In genomic region chr12:2959508-2960431, GRCh38 we compare ENCODE assay signal across 1 cellular context.
A peak's percentile ranks its signal among the peaks of the same experiment; 100 is the strongest.
TF ChIP-seq lines count a peak whose summit lies in the region.

No MANE protein-coding gene starts in this region.

TF ChIP-seq in HepG2, 621 proteins besides CTCF, POLR2A, EP300 and RAD21 (continued from another document and continues in another):
- TF ChIP-seq ETS1 (CRISPR knock-in tag; IDR thresholded peaks at IDR 0.05) (no peak), ZNF547 (CRISPR knock-in tag; IDR thresholded peaks at IDR 0.05) (no peak), ZFY (CRISPR knock-in tag; IDR thresholded peaks at IDR 0.05) (peak; percentile 48; the same call in 1 of the 2 replicates), RARA (CRISPR knock-in tag; IDR thresholded peaks at IDR 0.05) (no peak), ZBTB49 (CRISPR knock-in tag; IDR thresholded peaks at IDR 0.05; ENCODE audit: borderline replicate concordance) (no peak), KLF16 (CRISPR knock-in tag; IDR thresholded peaks at IDR 0.05) (peak in 1 of 2 experiments; percentile 58; a peak in 1 of 4 replicates), PLRG1 (conservative IDR thresholded peaks at IDR 0.05) (no peak), PITX1 (CRISPR knock-in tag; IDR thresholded peaks at IDR 0.05) (0 out of 2 replicates have a peak, but pooled peaks have one; percentile 15), ZNF431 (CRISPR knock-in tag; IDR thresholded peaks at IDR 0.05; ENCODE audit: borderline replicate concordance, low read depth) (no peak), WIZ (CRISPR knock-in tag; IDR thresholded peaks at IDR 0.05) (no peak), PAF1 (CRISPR knock-in tag; IDR thresholded peaks at IDR 0.05) (no peak), ZNF782 (CRISPR knock-in tag; IDR thresholded peaks at IDR 0.05; ENCODE audit: borderline replicate concordance) (no peak; the same call in 1 of the 2 replicates), GMEB1 (CRISPR knock-in tag; IDR thresholded peaks at IDR 0.05; ENCODE audit: borderline replicate concordance) (no peak), ELF4 (CRISPR knock-in tag; IDR thresholded peaks at IDR 0.05; ENCODE audit: borderline replicate concordance) (no peak), JARID2 (CRISPR knock-in tag; IDR thresholded peaks at IDR 0.05; ENCODE audit: insufficient replicate concordance) (no peak), HMGA1 (CRISPR knock-in tag; conservative IDR thresholded peaks at IDR 0.05) (no peak), ZNF260 (CRISPR knock-in tag; IDR thresholded peaks at IDR 0.05; ENCODE audit: borderline replicate concordance, low read depth) (no peak), ZSCAN25 (CRISPR knock-in tag; IDR thresholded peaks at IDR 0.05) (no peak), ZFP1 (CRISPR knock-in tag; IDR thresholded peaks at IDR 0.05) (no peak), BCL6 (CRISPR knock-in tag; IDR thresholded peaks at IDR 0.05) (no peak; the same call in 1 of the 2 replicates), ZKSCAN5 (CRISPR knock-in tag; IDR thresholded peaks at IDR 0.05) (no peak), RFX3 (CRISPR knock-in tag; IDR thresholded peaks at IDR 0.05) (no peak), SIN3A (IDR thresholded peaks at IDR 0.05; ENCODE audit: borderline replicate concordance, low read depth, low read length) (peak; percentile 23; the same call in 1 of the 2 replicates), ZNF430 (CRISPR knock-in tag; IDR thresholded peaks at IDR 0.05) (peak; percentile 62; the same call in 1 of the 2 replicates), ZNF792 (CRISPR knock-in tag; IDR thresholded peaks at IDR 0.05) (no peak), ZFP36L1 (CRISPR knock-in tag; IDR thresholded peaks at IDR 0.05) (no peak), PBX2 (CRISPR knock-in tag; IDR thresholded peaks at IDR 0.05) (no peak)
- TF ChIP-seq, protein P1, sequence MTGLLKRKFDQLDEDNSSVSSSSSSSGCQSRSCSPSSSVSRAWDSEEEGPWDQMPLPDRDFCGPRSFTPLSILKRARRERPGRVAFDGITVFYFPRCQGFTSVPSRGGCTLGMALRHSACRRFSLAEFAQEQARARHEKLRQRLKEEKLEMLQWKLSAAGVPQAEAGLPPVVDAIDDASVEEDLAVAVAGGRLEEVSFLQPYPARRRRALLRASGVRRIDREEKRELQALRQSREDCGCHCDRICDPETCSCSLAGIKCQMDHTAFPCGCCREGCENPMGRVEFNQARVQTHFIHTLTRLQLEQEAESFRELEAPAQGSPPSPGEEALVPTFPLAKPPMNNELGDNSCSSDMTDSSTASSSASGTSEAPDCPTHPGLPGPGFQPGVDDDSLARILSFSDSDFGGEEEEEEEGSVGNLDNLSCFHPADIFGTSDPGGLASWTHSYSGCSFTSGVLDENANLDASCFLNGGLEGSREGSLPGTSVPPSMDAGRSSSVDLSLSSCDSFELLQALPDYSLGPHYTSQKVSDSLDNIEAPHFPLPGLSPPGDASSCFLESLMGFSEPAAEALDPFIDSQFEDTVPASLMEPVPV (CRISPR knock-in tag; IDR thresholded peaks at IDR 0.05) = peak; percentile 29; the same call in 1 of the 2 replicates
- TF ChIP-seq, protein P2, sequence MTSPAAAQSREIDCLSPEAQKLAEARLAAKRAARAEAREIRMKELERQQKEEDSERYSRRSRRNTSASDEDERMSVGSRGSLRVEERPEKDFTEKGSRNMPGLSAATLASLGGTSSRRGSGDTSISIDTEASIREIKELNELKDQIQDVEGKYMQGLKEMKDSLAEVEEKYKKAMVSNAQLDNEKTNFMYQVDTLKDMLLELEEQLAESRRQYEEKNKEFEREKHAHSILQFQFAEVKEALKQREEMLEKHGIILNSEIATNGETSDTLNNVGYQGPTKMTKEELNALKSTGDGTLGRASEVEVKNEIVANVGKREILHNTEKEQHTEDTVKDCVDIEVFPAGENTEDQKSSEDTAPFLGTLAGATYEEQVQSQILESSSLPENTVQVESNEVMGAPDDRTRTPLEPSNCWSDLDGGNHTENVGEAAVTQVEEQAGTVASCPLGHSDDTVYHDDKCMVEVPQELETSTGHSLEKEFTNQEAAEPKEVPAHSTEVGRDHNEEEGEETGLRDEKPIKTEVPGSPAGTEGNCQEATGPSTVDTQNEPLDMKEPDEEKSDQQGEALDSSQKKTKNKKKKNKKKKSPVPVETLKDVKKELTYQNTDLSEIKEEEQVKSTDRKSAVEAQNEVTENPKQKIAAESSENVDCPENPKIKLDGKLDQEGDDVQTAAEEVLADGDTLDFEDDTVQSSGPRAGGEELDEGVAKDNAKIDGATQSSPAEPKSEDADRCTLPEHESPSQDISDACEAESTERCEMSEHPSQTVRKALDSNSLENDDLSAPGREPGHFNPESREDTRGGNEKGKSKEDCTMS (CRISPR knock-in tag; conservative IDR thresholded peaks at IDR 0.05) = no peak
- TF ChIP-seq, protein P3, sequence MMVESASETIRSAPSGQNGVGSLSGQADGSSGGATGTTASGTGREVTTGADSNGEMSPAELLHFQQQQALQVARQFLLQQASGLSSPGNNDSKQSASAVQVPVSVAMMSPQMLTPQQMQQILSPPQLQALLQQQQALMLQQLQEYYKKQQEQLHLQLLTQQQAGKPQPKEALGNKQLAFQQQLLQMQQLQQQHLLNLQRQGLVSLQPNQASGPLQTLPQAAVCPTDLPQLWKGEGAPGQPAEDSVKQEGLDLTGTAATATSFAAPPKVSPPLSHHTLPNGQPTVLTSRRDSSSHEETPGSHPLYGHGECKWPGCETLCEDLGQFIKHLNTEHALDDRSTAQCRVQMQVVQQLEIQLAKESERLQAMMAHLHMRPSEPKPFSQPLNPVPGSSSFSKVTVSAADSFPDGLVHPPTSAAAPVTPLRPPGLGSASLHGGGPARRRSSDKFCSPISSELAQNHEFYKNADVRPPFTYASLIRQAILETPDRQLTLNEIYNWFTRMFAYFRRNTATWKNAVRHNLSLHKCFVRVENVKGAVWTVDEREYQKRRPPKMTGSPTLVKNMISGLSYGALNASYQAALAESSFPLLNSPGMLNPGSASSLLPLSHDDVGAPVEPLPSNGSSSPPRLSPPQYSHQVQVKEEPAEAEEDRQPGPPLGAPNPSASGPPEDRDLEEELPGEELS (CRISPR knock-in tag; IDR thresholded peaks at IDR 0.05) = 0 out of 2 replicates have a peak, but pooled peaks have one; percentile 11
- TF ChIP-seq, protein P4, sequence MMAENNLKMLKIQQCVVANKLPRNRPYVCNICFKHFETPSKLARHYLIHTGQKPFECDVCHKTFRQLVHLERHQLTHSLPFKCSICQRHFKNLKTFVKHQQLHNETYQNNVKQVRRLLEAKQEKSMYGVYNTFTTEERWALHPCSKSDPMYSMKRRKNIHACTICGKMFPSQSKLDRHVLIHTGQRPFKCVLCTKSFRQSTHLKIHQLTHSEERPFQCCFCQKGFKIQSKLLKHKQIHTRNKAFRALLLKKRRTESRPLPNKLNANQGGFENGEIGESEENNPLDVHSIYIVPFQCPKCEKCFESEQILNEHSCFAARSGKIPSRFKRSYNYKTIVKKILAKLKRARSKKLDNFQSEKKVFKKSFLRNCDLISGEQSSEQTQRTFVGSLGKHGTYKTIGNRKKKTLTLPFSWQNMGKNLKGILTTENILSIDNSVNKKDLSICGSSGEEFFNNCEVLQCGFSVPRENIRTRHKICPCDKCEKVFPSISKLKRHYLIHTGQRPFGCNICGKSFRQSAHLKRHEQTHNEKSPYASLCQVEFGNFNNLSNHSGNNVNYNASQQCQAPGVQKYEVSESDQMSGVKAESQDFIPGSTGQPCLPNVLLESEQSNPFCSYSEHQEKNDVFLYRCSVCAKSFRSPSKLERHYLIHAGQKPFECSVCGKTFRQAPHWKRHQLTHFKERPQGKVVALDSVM (CRISPR knock-in tag; IDR thresholded peaks at IDR 0.05) = no peak
- TF ChIP-seq, protein P5, sequence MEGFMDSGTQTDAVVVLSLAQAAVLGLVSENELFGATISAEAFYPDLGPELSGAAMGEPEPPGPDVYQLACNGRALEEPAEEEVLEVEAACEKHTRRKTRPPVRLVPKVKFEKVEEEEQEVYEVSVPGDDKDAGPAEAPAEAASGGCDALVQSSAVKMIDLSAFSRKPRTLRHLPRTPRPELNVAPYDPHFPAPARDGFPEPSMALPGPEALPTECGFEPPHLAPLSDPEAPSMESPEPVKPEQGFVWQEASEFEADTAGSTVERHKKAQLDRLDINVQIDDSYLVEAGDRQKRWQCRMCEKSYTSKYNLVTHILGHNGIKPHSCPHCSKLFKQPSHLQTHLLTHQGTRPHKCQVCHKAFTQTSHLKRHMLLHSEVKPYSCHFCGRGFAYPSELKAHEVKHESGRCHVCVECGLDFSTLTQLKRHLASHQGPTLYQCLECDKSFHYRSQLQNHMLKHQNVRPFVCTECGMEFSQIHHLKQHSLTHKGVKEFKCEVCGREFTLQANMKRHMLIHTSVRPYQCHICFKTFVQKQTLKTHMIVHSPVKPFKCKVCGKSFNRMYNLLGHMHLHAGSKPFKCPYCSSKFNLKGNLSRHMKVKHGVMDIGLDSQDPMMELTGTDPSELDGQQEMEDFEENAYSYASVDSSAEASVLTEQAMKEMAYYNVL (CRISPR knock-in tag; IDR thresholded peaks at IDR 0.05; ENCODE audit: borderline replicate concordance) = 0 out of 2 replicates have a peak, but pooled peaks have one; percentile 4
- TF ChIP-seq, protein P6, sequence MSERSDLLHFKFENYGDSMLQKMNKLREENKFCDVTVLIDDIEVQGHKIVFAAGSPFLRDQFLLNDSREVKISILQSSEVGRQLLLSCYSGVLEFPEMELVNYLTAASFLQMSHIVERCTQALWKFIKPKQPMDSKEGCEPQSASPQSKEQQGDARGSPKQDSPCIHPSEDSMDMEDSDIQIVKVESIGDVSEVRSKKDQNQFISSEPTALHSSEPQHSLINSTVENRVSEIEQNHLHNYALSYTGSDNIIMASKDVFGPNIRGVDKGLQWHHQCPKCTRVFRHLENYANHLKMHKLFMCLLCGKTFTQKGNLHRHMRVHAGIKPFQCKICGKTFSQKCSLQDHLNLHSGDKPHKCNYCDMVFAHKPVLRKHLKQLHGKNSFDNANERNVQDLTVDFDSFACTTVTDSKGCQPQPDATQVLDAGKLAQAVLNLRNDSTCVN (CRISPR knock-in tag; IDR thresholded peaks at IDR 0.05; ENCODE audit: borderline replicate concordance) = no peak
- TF ChIP-seq, protein P7, sequence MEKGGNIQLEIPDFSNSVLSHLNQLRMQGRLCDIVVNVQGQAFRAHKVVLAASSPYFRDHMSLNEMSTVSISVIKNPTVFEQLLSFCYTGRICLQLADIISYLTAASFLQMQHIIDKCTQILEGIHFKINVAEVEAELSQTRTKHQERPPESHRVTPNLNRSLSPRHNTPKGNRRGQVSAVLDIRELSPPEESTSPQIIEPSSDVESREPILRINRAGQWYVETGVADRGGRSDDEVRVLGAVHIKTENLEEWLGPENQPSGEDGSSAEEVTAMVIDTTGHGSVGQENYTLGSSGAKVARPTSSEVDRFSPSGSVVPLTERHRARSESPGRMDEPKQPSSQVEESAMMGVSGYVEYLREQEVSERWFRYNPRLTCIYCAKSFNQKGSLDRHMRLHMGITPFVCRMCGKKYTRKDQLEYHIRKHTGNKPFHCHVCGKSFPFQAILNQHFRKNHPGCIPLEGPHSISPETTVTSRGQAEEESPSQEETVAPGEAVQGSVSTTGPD (CRISPR knock-in tag; IDR thresholded peaks at IDR 0.05) = no peak
- TF ChIP-seq, protein P8, sequence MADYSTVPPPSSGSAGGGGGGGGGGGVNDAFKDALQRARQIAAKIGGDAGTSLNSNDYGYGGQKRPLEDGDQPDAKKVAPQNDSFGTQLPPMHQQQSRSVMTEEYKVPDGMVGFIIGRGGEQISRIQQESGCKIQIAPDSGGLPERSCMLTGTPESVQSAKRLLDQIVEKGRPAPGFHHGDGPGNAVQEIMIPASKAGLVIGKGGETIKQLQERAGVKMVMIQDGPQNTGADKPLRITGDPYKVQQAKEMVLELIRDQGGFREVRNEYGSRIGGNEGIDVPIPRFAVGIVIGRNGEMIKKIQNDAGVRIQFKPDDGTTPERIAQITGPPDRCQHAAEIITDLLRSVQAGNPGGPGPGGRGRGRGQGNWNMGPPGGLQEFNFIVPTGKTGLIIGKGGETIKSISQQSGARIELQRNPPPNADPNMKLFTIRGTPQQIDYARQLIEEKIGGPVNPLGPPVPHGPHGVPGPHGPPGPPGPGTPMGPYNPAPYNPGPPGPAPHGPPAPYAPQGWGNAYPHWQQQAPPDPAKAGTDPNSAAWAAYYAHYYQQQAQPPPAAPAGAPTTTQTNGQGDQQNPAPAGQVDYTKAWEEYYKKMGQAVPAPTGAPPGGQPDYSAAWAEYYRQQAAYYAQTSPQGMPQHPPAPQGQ (CRISPR knock-in tag; IDR thresholded peaks at IDR 0.05; ENCODE audit: borderline replicate concordance) = no peak
